8 cellular contexts compared by ENCODE assay signal in the genomic region with DNA sequence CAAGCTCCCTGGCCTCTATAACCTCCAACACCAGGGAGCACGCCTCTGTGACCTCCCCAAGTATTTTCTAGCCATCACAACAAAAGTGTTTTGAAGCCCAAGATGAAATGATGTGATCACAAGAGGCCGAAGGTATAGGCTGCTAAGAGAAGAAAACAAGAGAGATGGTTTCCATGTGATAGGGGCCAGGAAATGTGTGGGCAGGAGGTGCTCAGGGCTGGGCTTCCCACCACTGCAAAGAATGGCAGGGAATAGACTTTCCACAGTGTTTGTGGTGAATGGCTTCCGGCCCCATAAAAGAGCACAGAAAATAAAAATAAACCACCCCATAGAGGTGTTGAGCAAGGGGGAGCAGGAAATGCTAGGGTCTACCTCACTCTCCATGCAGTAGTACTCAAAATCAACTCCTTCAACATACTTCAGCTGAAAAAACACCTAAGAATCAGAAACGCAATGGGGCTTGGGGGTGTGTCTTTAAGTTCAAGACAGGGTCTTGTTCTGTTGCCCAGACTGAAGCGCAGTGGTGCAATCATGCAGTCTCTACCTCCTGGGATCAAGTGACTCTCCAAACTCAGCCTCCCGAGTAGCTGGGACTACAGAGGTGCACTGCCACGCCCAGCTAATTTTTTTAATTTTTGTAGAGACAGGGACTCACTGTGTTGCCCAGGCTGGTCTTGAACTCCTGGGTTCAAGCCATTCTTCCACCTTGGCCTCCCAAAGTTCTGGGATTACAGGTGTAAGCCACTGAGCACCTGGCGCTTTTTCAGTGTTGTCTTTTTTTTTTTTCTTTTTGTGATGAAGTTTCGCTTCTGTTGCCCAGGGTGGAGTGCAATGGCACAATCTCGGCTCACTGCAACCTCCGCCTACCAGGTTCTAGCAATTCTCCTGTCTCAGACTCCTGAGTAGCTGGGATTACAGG. TPM values are rescaled to one million over a fixed set of nuclear protein-coding genes. Genes with fewer than 3 reads are reported as not detected.
DNase-seq lines count a peak whose midpoint lies in the region; ATAC-seq and TF ChIP-seq lines count a peak whose summit lies in the region.

No MANE protein-coding gene starts in this region.

- H3K36me3 ChIP-seq in hepatocyte (replicated peaks; ENCODE audit: insufficient read depth, low read depth) (no peaks in the 10 kb centered on the region), transverse colon (peaks cover 0 to 17% (median 0%) of the 10 kb centered on the region in 4 donors)

- peak overlapping the region; percentile 95 for H3K27ac Mint-ChIP-seq in activated CD4-positive, alpha-beta memory T cell treated with anti-CD3 and anti-CD28 coated beads, Interleukin-2, amount 10 ng/mL, durations not matched to agents 7 days and 5 days

- intact Hi-C loops in transverse colon (cut with DNase I; ENCODE audit: low total_unique reads) = no loop called here

- TF ChIP-seq POLR2A in transverse colon (IDR thresholded peaks at IDR 0.05) = no peak

- POLR2A ChIA-PET in activated CD4-positive, alpha-beta memory T cell treated with anti-CD3 and anti-CD28 coated beads, Interleukin-2, amount 10 ng/mL, durations not matched to agents 7 days and 5 days (lab: Charles Lee) = interaction anchor here (1.0 to 26.6 kb wide), 19 partner anchors 4 to 813 kb away, joined by 3 to 1110 read pairs (median 5); a partner anchor contains a TSS

- TF ChIP-seq CTCF in hepatocyte (IDR thresholded peaks at IDR 0.05; ENCODE audit: poor library complexity) (no peak), transverse colon (IDR thresholded peaks at IDR 0.05) (no peak)

- no peaks in the 10 kb centered on the region for H3K27me3 Mint-ChIP-seq in activated CD4-positive, alpha-beta memory T cell treated with anti-CD3 and anti-CD28 coated beads, Interleukin-2, amount 10 ng/mL, durations not matched to agents 7 days and 5 days

- H3K79me2 ChIP-seq in hepatocyte = peaks cover 19% of the 10 kb centered on the region

- H4K20me1 ChIP-seq in hepatocyte (ENCODE audit: insufficient read depth, poor library complexity, severe bottlenecking) = no peaks in the 10 kb centered on the region

- 74% methylated on average over 11 of the region's 11 CpGs for WGBS in hepatocyte (ENCODE audit: low lambda C conversion rate, missing lambda C conversion rate)
- WGBS in transverse colon (ENCODE audit: low coverage in 1 of 2), 2 donors = 46 to 56% methylated on average over 6 to 11 of the region's 11 CpGs

- TF ChIP-seq EP300 in transverse colon (IDR thresholded peaks at IDR 0.05; ENCODE audit: low read depth) = no peak

- no peaks in the 10 kb centered on the region for H3K9me3 ChIP-seq in hepatocyte (ENCODE audit: low read depth)
- no peaks in the 10 kb centered on the region for H3K9me3 ChIP-seq in transverse colon

- DNase-seq in activated CD4-positive, CD25-positive, alpha-beta regulatory T cell treated with anti-CD3 and anti-CD28 coated beads, Interleukin-2, amount 50 U/mL, for 16 hours (ENCODE audit: low read depth, low spot score) = peak; percentile 53
- no peak for DNase-seq in activated CD4-positive, CD25-positive, alpha-beta regulatory T cell (lab: John Stamatoyannopoulos, UW)
- peak; percentile 82 for DNase-seq in activated CD4-positive, alpha-beta memory T cell treated with anti-CD3 and anti-CD28 coated beads, Interleukin-2, amount 10 ng/mL, durations not matched to agents 7 days and 5 days
- DNase-seq in hepatocyte (ENCODE audit: low spot score) = no peak
- DNase-seq in transverse colon = peak; percentile 46
- no peak for DNase-seq in GM03348 (ENCODE audit: low spot score)
- DNase-seq in GOT3 (lab: John Stamatoyannopoulos, UW) = no peak

- no peaks in the 10 kb centered on the region for H3K27me3 ChIP-seq in hepatocyte
- H3K27me3 ChIP-seq in transverse colon = no peaks in the 10 kb centered on the region

- H2AFZ ChIP-seq in hepatocyte = no peak overlapping the region

- peak overlapping the region; percentile 53 for H3K4me3 Mint-ChIP-seq in activated CD4-positive, alpha-beta memory T cell treated with anti-CD3 and anti-CD28 coated beads, Interleukin-2, amount 10 ng/mL, durations not matched to agents 7 days and 5 days

- H3K36me3 Mint-ChIP-seq in activated CD4-positive, alpha-beta memory T cell treated with anti-CD3 and anti-CD28 coated beads, Interleukin-2, amount 10 ng/mL, durations not matched to agents 7 days and 5 days (ENCODE audit: low read depth) = peaks cover 35% of the 10 kb centered on the region

- peaks cover 48% of the 10 kb centered on the region for H3K4me1 ChIP-seq in hepatocyte (ENCODE audit: insufficient read depth)
- H3K4me1 ChIP-seq in transverse colon = peaks cover 14 to 83% (median 52%) of the 10 kb centered on the region in 4 donors

- no peaks in the 10 kb centered on the region for H3K9me3 Mint-ChIP-seq in activated CD4-positive, alpha-beta memory T cell treated with anti-CD3 and anti-CD28 coated beads, Interleukin-2, amount 10 ng/mL, durations not matched to agents 7 days and 5 days

- peak overlapping the region; percentile 91 for H3K27ac ChIP-seq in hepatocyte
- peak overlapping the region; percentile 68 to 85 (median 72) for H3K27ac ChIP-seq in transverse colon

- H3K4me3 ChIP-seq in hepatocyte = no peak overlapping the region
- no peak overlapping the region for H3K4me3 ChIP-seq in transverse colon

- peaks cover 96% of the 10 kb centered on the region for H3K4me1 Mint-ChIP-seq in activated CD4-positive, alpha-beta memory T cell treated with anti-CD3 and anti-CD28 coated beads, Interleukin-2, amount 10 ng/mL, durations not matched to agents 7 days and 5 days

- no peaks in the 10 kb centered on the region for H3K9me2 ChIP-seq in hepatocyte (replicated peaks; ENCODE audit: insufficient read depth)

- in situ Hi-C loops in transverse colon (cut with MboI; ENCODE audit: low pct_ligation_motif_present in 1 of 4, low pct_unique_long_range_greater_than_20kb in 1 of 4, low sequenced_read_pairs in 3 of 4) = loop anchor here in 3 of 4 donors (10.0 to 25.0 kb wide), 4 partner anchors 83 to 300 kb away; a partner anchor contains a TSS

- peak overlapping the region; percentile 36 for H3K4me2 ChIP-seq in hepatocyte

- CTCF ChIA-PET in activated CD4-positive, alpha-beta memory T cell treated with anti-CD3 and anti-CD28 coated beads, Interleukin-2, amount 10 ng/mL, durations not matched to agents 7 days and 5 days (lab: Charles Lee) = interaction anchor here (0.7 to 8.4 kb wide), 9 partner anchors 7 to 643 kb away, joined by 3 to 593 read pairs (median 6); a partner anchor contains a TSS

- ATAC-seq in GM21529 (IDR thresholded peaks at IDR 0.05; ENCODE audit: unreplicated experiment) = no peak

RNA-seq across cellular contexts. Expression of a gene that starts 27.1 kb away (rescaled TPM):
- 100 to 1,000 TPM; 160 to 167 TPM for total RNA-seq in activated CD4-positive, alpha-beta memory T cell treated with anti-CD3 and anti-CD28 coated beads, Interleukin-2, amount 10 ng/mL, durations not matched to agents 7 days and 5 days
- total RNA-seq in hepatocyte (327 and 358 TPM in 2 replicates), transverse colon (100 to 1,000 TPM in 3 of 4 donors, 10 to 100 TPM in 1; 31.4 to 154 (median 141) TPM)
- polyA plus RNA-seq in hepatocyte = 441 and 463 TPM in 2 replicates

RNA-seq across cellular contexts. Expression of a gene that starts 36.2 kb away (rescaled TPM):
- 10 to 100 TPM; 16.7 to 20.7 TPM for total RNA-seq in activated CD4-positive, alpha-beta memory T cell treated with anti-CD3 and anti-CD28 coated beads, Interleukin-2, amount 10 ng/mL, durations not matched to agents 7 days and 5 days
- total RNA-seq in hepatocyte = 30.7 and 33.9 TPM in 2 replicates
- polyA plus RNA-seq in hepatocyte = 43.3 and 49.8 TPM in 2 replicates
- total RNA-seq in transverse colon = 10 to 100 TPM; 17.5 to 41.1 (median 23.1) TPM

Comparison
In these comparisons a context has a peak if more than half of its experiments do, and no peak if none do; other contexts are left out.
1. DNase-seq: peak in activated CD4-positive, CD25-positive, alpha-beta regulatory T cell treated with anti-CD3 and anti-CD28 coated beads, Interleukin-2, amount 50 U/mL, for 16 hours (single experiment), activated CD4-positive, alpha-beta memory T cell treated with anti-CD3 and anti-CD28 coated beads, Interleukin-2, amount 10 ng/mL, durations not matched to agents 7 days and 5 days (single experiment) and transverse colon (single experiment); none in activated CD4-positive, CD25-positive, alpha-beta regulatory T cell (0 of 4), hepatocyte (single experiment), GM03348 (single experiment) and GOT3 (single experiment).